Comparison of ENCODE assay signal across 19 cellular contexts in the genomic region with DNA sequence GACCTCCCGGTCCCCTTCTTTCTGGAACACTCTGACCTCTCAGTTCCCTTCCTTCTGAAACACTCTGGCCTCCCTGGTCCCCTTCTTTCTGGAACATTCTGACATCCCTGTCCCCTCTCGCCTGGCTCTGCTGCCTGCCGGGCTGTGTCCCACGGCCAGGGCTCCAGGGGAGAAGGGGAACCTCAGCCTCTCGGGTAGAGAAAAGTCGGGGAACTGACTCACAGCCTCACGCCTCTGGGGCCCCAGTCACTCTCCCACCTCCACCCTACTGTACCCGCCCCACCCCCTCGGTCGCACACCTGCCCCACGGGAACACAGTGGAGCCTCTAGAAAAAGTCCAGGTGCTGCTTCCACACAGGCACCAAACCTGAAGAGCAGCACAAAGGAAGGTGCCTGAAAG.
A peak's percentile ranks its signal among the peaks of the same experiment; 100 is the strongest.
DNase-seq lines count a peak whose midpoint lies in the region; TF ChIP-seq lines count a peak whose summit lies in the region.
"Had no signal": no experiment of that assay in that cellular context is flagged by ENCODE, and none has a peak within 500 bp of the region (broad histone marks: within the 10 kb centered on the region; RNA-seq: fewer than 3 reads in every experiment).

No MANE protein-coding gene starts in this region.

- no peaks in the 10 kb centered on the region for H3K4me1 Mint-ChIP-seq in osteocyte (ENCODE audit: unreplicated experiment)

- no peak overlapping the region for H3K27ac ChIP-seq in substantia nigra (ENCODE audit: low read depth, low read length, poor library complexity, severe bottlenecking)

- DNase-seq in activated T-cell treated with anti-CD3 and anti-CD28 coated beads, Interleukin-2, amount 50 U/mL, for 1 hour, result peak; percentile 3
- DNase-seq in activated T-cell treated with anti-CD3 and anti-CD28 coated beads for 4 hours (no peak), COLO668 (lab: John Stamatoyannopoulos, UW; ENCODE audit: unreplicated experiment) (peak; percentile 55), NCI-H2107 treated with DMSO at 0.1 percent for 48 hours (lab: John Stamatoyannopoulos, UW; ENCODE audit: unreplicated experiment) (peak; percentile 77), osteocyte (ENCODE audit: extremely low spot score, unreplicated experiment) (peak; percentile 57), DMS153 (lab: John Stamatoyannopoulos, UW) (no peak), substantia nigra (lab: John Stamatoyannopoulos, UW) (no peak)
- DNase-seq: C1 segment of cervical spinal cord; Calu3; CD8-positive, alpha-beta T cell; EL; GF-D8; KBM-7; NCI-H1092; NCI-H146; NCI-H2029; NCI-H2171 treated with DMSO at 0.1 percent for 48 hours; NCI-H446; NCI-H526 treated with DMSO at 0.1 percent for 48 hours had no signal

- peaks cover 6% of the 10 kb centered on the region for H3K27me3 Mint-ChIP-seq in osteocyte (ENCODE audit: unreplicated experiment)

- TF ChIP-seq CTCF in osteocyte (IDR thresholded peaks at IDR 0.05), result no peak

- no peaks in the 10 kb centered on the region for H3K36me3 Mint-ChIP-seq in osteocyte (ENCODE audit: unreplicated experiment)
- H3K36me3 Mint-ChIP-seq: CD8-positive, alpha-beta T cell had no signal

- peaks cover 10% of the 10 kb centered on the region for H3K9me3 Mint-ChIP-seq in osteocyte (ENCODE audit: unreplicated experiment)
- H3K9me3 Mint-ChIP-seq: CD8-positive, alpha-beta T cell had no signal

- no peak overlapping the region for H3K4me3 Mint-ChIP-seq in osteocyte (ENCODE audit: unreplicated experiment)
- H3K4me3 Mint-ChIP-seq: CD8-positive, alpha-beta T cell had no signal

- no peak overlapping the region for H3K27ac Mint-ChIP-seq in osteocyte (ENCODE audit: unreplicated experiment)
- H3K27ac Mint-ChIP-seq: CD8-positive, alpha-beta T cell had no signal

Comparison
In these comparisons a context has a peak if more than half of its experiments do, and no peak if none do; other contexts are left out.
1. DNase-seq: peak in activated T-cell treated with anti-CD3 and anti-CD28 coated beads, Interleukin-2, amount 50 U/mL, for 1 hour (single experiment), COLO668 (single experiment), NCI-H2107 treated with DMSO at 0.1 percent for 48 hours (single experiment) and osteocyte (single experiment); none in activated T-cell treated with anti-CD3 and anti-CD28 coated beads for 4 hours (single experiment), DMS153 (single experiment) and substantia nigra (0 of 49).